ENCODE assay signal across 15 cellular contexts in the genomic region with DNA sequence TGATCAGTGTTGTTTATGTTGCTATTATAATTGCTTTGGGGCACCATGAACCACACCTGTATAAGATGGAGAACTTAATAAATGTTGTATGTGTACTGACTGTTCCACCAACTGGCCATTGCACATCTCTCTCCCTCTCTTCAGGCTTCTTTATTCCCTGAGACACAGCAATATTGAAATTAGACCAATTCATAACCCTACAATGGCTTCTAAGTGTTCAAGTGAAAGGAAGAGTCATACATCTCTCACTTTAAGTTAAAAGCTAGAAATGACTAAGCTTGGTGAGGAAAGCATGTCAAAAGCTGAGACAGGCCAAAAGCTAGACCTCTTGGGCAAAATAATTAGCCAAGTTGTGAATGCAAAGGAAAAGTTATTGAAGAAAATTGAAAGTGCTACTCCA.
A peak's percentile ranks its signal among the peaks of the same experiment; 100 is the strongest.
DNase-seq lines count a peak whose midpoint lies in the region; ATAC-seq and TF ChIP-seq lines count a peak whose summit lies in the region.
"Had no signal": no experiment of that assay in that cellular context is flagged by ENCODE, and none has a peak within 500 bp of the region (broad histone marks: within the 10 kb centered on the region; RNA-seq: fewer than 3 reads in every experiment).

No MANE protein-coding gene starts in this region.

- no peak for DNase-seq in activated CD4-positive, alpha-beta T cell treated with anti-CD3 and anti-CD28 coated beads for 36 hours
- no peak for DNase-seq in activated CD4-positive, alpha-beta T cell treated with anti-CD3 and anti-CD28 coated beads, Interleukin-2, amount 10 ng/mL, durations not matched to agents 7 days and 5 days
- DNase-seq in natural killer cell treated with Interleukin-12 subunit alpha and Interleukin-12 subunit beta and Interleukin-15 and Interleukin-18, amount 100 ng/mL, for 72 hours (ENCODE audit: low spot score), result no peak
- no peak for DNase-seq in natural killer cell
- DNase-seq: Caco-2; CD4-positive, CD25-positive, alpha-beta regulatory T cell; CD8-positive, alpha-beta T cell; DMS153; DND-41; GOT3; HFFc6 had no signal

- CTCF ChIA-PET in activated CD4-positive, alpha-beta T cell treated with anti-CD3 and anti-CD28 coated beads for 36 hours (lab: Charles Lee), result interaction anchor here (0.6 kb wide), 1 partner anchor 465 kb away, joined by 3 read pairs; no protein-coding TSS in a partner anchor
- CTCF ChIA-PET in activated CD4-positive, alpha-beta T cell treated with anti-CD3 and anti-CD28 coated beads, Interleukin-2, amount 10 ng/mL, durations not matched to agents 7 days and 5 days (lab: Charles Lee), result no interaction called here

- peaks cover 16% of the 10 kb centered on the region for H3K9me3 Mint-ChIP-seq in activated CD4-positive, alpha-beta T cell treated with anti-CD3 and anti-CD28 coated beads for 36 hours (ENCODE audit: low read depth)
- peaks cover 27% of the 10 kb centered on the region for H3K9me3 Mint-ChIP-seq in activated CD4-positive, alpha-beta T cell treated with anti-CD3 and anti-CD28 coated beads, Interleukin-2, amount 10 ng/mL, durations not matched to agents 7 days and 5 days
- H3K9me3 Mint-ChIP-seq in natural killer cell treated with Interleukin-12 subunit alpha and Interleukin-12 subunit beta and Interleukin-15 and Interleukin-18, amount 100 ng/mL, for 72 hours, result peaks cover 11% of the 10 kb centered on the region
- peaks cover 2 to 3% of the 10 kb centered on the region in 2 donors for H3K9me3 Mint-ChIP-seq in natural killer cell
- peaks cover 9% of the 10 kb centered on the region for H3K9me3 Mint-ChIP-seq in activated T-helper 17 cell treated with anti-CD3 and anti-CD28 coated beads, Interleukin-2, amount 50 U/mL, for 72 hours
- H3K9me3 Mint-ChIP-seq in stimulated activated memory B cell treated with anti-CD40 and anti-IgM and Interleukin-4, amounts not matched to agents 10 μg/mL and 1 μg/mL and 100 μg/mL, for 72 hours, result peaks cover 10% of the 10 kb centered on the region

- no peak for TF ChIP-seq CTCF in natural killer cell (IDR thresholded peaks at IDR 0.05)

- intact Hi-C loops in activated CD4-positive, alpha-beta T cell treated with anti-CD3 and anti-CD28 coated beads for 36 hours (cut with DNase I, micrococcal nuclease), result loop anchor here in 1 of 2 experiments (10.0 kb wide), 1 partner anchor 371 kb away; the partner anchor contains the start of gene RGS6
- intact Hi-C loops in natural killer cell (cut with micrococcal nuclease), result no loop called here

- H3K4me1 Mint-ChIP-seq in activated CD4-positive, alpha-beta T cell treated with anti-CD3 and anti-CD28 coated beads for 36 hours, result peaks cover 8% of the 10 kb centered on the region
- no peaks in the 10 kb centered on the region for H3K4me1 Mint-ChIP-seq in activated CD4-positive, alpha-beta T cell treated with anti-CD3 and anti-CD28 coated beads, Interleukin-2, amount 10 ng/mL, durations not matched to agents 7 days and 5 days
- peaks cover 21 to 22% of the 10 kb centered on the region in 2 donors for H3K4me1 Mint-ChIP-seq in natural killer cell treated with Interleukin-12 subunit alpha and Interleukin-12 subunit beta and Interleukin-15 and Interleukin-18, amount 100 ng/mL, for 72 hours (ENCODE audit: low read depth in 2 of 2)
- peaks cover 8 to 9% of the 10 kb centered on the region in 2 donors for H3K4me1 Mint-ChIP-seq in natural killer cell
- peaks cover 6% of the 10 kb centered on the region for H3K4me1 Mint-ChIP-seq in activated T-helper 17 cell treated with anti-CD3 and anti-CD28 coated beads, Interleukin-2, amount 50 U/mL, for 72 hours
- no peaks in the 10 kb centered on the region for H3K4me1 Mint-ChIP-seq in stimulated activated memory B cell treated with anti-CD40 and anti-IgM and Interleukin-4, amounts not matched to agents 10 μg/mL and 1 μg/mL and 100 μg/mL, for 72 hours
- H3K4me1 Mint-ChIP-seq: B cell; CD4-positive, CD25-positive, alpha-beta regulatory T cell had no signal

- H3K27ac Mint-ChIP-seq in activated CD4-positive, alpha-beta T cell treated with anti-CD3 and anti-CD28 coated beads for 36 hours, result no peak overlapping the region
- no peak overlapping the region for H3K27ac Mint-ChIP-seq in activated CD4-positive, alpha-beta T cell treated with anti-CD3 and anti-CD28 coated beads, Interleukin-2, amount 10 ng/mL, durations not matched to agents 7 days and 5 days
- H3K27ac Mint-ChIP-seq in natural killer cell treated with Interleukin-12 subunit alpha and Interleukin-12 subunit beta and Interleukin-15 and Interleukin-18, amount 100 ng/mL, for 72 hours, result peak overlapping the region; percentile 48 to 60
- H3K27ac Mint-ChIP-seq in natural killer cell, result no peak overlapping the region
- no peak overlapping the region for H3K27ac Mint-ChIP-seq in activated T-helper 17 cell treated with anti-CD3 and anti-CD28 coated beads, Interleukin-2, amount 50 U/mL, for 72 hours
- no peak overlapping the region for H3K27ac Mint-ChIP-seq in stimulated activated memory B cell treated with anti-CD40 and anti-IgM and Interleukin-4, amounts not matched to agents 10 μg/mL and 1 μg/mL and 100 μg/mL, for 72 hours
- H3K27ac Mint-ChIP-seq: B cell; CD4-positive, CD25-positive, alpha-beta regulatory T cell; CD8-positive, alpha-beta T cell; HFFc6 had no signal

- no peak overlapping the region for H3K4me3 Mint-ChIP-seq in activated CD4-positive, alpha-beta T cell treated with anti-CD3 and anti-CD28 coated beads for 36 hours
- no peak overlapping the region for H3K4me3 Mint-ChIP-seq in activated CD4-positive, alpha-beta T cell treated with anti-CD3 and anti-CD28 coated beads, Interleukin-2, amount 10 ng/mL, durations not matched to agents 7 days and 5 days
- H3K4me3 Mint-ChIP-seq in natural killer cell treated with Interleukin-12 subunit alpha and Interleukin-12 subunit beta and Interleukin-15 and Interleukin-18, amount 100 ng/mL, for 72 hours, result peak overlapping the region; percentile 54
- no peak overlapping the region for H3K4me3 Mint-ChIP-seq in natural killer cell
- no peak overlapping the region for H3K4me3 Mint-ChIP-seq in activated T-helper 17 cell treated with anti-CD3 and anti-CD28 coated beads, Interleukin-2, amount 50 U/mL, for 72 hours
- no peak overlapping the region for H3K4me3 Mint-ChIP-seq in stimulated activated memory B cell treated with anti-CD40 and anti-IgM and Interleukin-4, amounts not matched to agents 10 μg/mL and 1 μg/mL and 100 μg/mL, for 72 hours
- H3K4me3 Mint-ChIP-seq: B cell; CD4-positive, CD25-positive, alpha-beta regulatory T cell; CD8-positive, alpha-beta T cell; HFFc6 had no signal

- peak; percentile 70 for ATAC-seq in activated CD4-positive, alpha-beta T cell treated with anti-CD3 and anti-CD28 coated beads for 36 hours
- ATAC-seq in natural killer cell treated with Interleukin-12 subunit alpha and Interleukin-12 subunit beta and Interleukin-15 and Interleukin-18, amount 100 ng/mL, for 72 hours, result peak; percentile 65 to 69
- ATAC-seq in natural killer cell (no peak), HG02885 (IDR thresholded peaks at IDR 0.05; ENCODE audit: poor library complexity, unreplicated experiment) (no peak)
- ATAC-seq in activated T-helper 17 cell treated with anti-CD3 and anti-CD28 coated beads, Interleukin-2, amount 50 U/mL, for 72 hours (replicated peaks), result peak; percentile 70
- no peak for ATAC-seq in stimulated activated memory B cell treated with anti-CD40 and anti-IgM and Interleukin-4, amounts not matched to agents 10 μg/mL and 1 μg/mL and 100 μg/mL, for 72 hours
- ATAC-seq: CD8-positive, alpha-beta T cell had no signal

- H3K36me3 Mint-ChIP-seq in activated CD4-positive, alpha-beta T cell treated with anti-CD3 and anti-CD28 coated beads for 36 hours (ENCODE audit: low read depth), result no peaks in the 10 kb centered on the region
- H3K36me3 Mint-ChIP-seq in activated CD4-positive, alpha-beta T cell treated with anti-CD3 and anti-CD28 coated beads, Interleukin-2, amount 10 ng/mL, durations not matched to agents 7 days and 5 days (ENCODE audit: low read depth), result no peaks in the 10 kb centered on the region
- H3K36me3 Mint-ChIP-seq in natural killer cell treated with Interleukin-12 subunit alpha and Interleukin-12 subunit beta and Interleukin-15 and Interleukin-18, amount 100 ng/mL, for 72 hours, result peaks cover 13% of the 10 kb centered on the region
- no peaks in the 10 kb centered on the region for H3K36me3 Mint-ChIP-seq in natural killer cell
- no peaks in the 10 kb centered on the region for H3K36me3 Mint-ChIP-seq in activated T-helper 17 cell treated with anti-CD3 and anti-CD28 coated beads, Interleukin-2, amount 50 U/mL, for 72 hours (ENCODE audit: low read depth)
- H3K36me3 Mint-ChIP-seq in stimulated activated memory B cell treated with anti-CD40 and anti-IgM and Interleukin-4, amounts not matched to agents 10 μg/mL and 1 μg/mL and 100 μg/mL, for 72 hours, result no peaks in the 10 kb centered on the region
- H3K36me3 Mint-ChIP-seq: CD4-positive, CD25-positive, alpha-beta regulatory T cell; CD8-positive, alpha-beta T cell had no signal

- peaks cover 34% of the 10 kb centered on the region for H3K27me3 Mint-ChIP-seq in activated CD4-positive, alpha-beta T cell treated with anti-CD3 and anti-CD28 coated beads for 36 hours
- H3K27me3 Mint-ChIP-seq in activated CD4-positive, alpha-beta T cell treated with anti-CD3 and anti-CD28 coated beads, Interleukin-2, amount 10 ng/mL, durations not matched to agents 7 days and 5 days, result peaks cover 33% of the 10 kb centered on the region
- H3K27me3 Mint-ChIP-seq in natural killer cell treated with Interleukin-12 subunit alpha and Interleukin-12 subunit beta and Interleukin-15 and Interleukin-18, amount 100 ng/mL, for 72 hours, result peaks cover 25 to 39% of the 10 kb centered on the region in 2 donors
- H3K27me3 Mint-ChIP-seq in natural killer cell (ENCODE audit: low read depth in 2 of 2), result peaks cover 11 to 12% of the 10 kb centered on the region in 2 donors
- H3K27me3 Mint-ChIP-seq in activated T-helper 17 cell treated with anti-CD3 and anti-CD28 coated beads, Interleukin-2, amount 50 U/mL, for 72 hours, result peaks cover 51% of the 10 kb centered on the region
- peaks cover 62% of the 10 kb centered on the region for H3K27me3 Mint-ChIP-seq in stimulated activated memory B cell treated with anti-CD40 and anti-IgM and Interleukin-4, amounts not matched to agents 10 μg/mL and 1 μg/mL and 100 μg/mL, for 72 hours

- POLR2A ChIA-PET in activated CD4-positive, alpha-beta T cell treated with anti-CD3 and anti-CD28 coated beads for 36 hours (lab: Charles Lee), result no interaction called here
- POLR2A ChIA-PET in activated CD4-positive, alpha-beta T cell treated with anti-CD3 and anti-CD28 coated beads, Interleukin-2, amount 10 ng/mL, durations not matched to agents 7 days and 5 days (lab: Charles Lee), result no interaction called here

Comparison
In these comparisons a context has a peak if more than half of its experiments do, and no peak if none do; other contexts are left out.
1. ATAC-seq: peak in activated CD4-positive, alpha-beta T cell treated with anti-CD3 and anti-CD28 coated beads for 36 hours (single experiment), natural killer cell treated with Interleukin-12 subunit alpha and Interleukin-12 subunit beta and Interleukin-15 and Interleukin-18, amount 100 ng/mL, for 72 hours (2 of 2) and activated T-helper 17 cell treated with anti-CD3 and anti-CD28 coated beads, Interleukin-2, amount 50 U/mL, for 72 hours (single experiment); none in natural killer cell (0 of 3), stimulated activated memory B cell treated with anti-CD40 and anti-IgM and Interleukin-4, amounts not matched to agents 10 μg/mL and 1 μg/mL and 100 μg/mL, for 72 hours (single experiment) and HG02885 (single experiment).
2. H3K27ac Mint-ChIP-seq: peak in natural killer cell treated with Interleukin-12 subunit alpha and Interleukin-12 subunit beta and Interleukin-15 and Interleukin-18, amount 100 ng/mL, for 72 hours (2 of 2); none in activated CD4-positive, alpha-beta T cell treated with anti-CD3 and anti-CD28 coated beads for 36 hours (single experiment), activated CD4-positive, alpha-beta T cell treated with anti-CD3 and anti-CD28 coated beads, Interleukin-2, amount 10 ng/mL, durations not matched to agents 7 days and 5 days (single experiment), natural killer cell (0 of 2), activated T-helper 17 cell treated with anti-CD3 and anti-CD28 coated beads, Interleukin-2, amount 50 U/mL, for 72 hours (single experiment) and stimulated activated memory B cell treated with anti-CD40 and anti-IgM and Interleukin-4, amounts not matched to agents 10 μg/mL and 1 μg/mL and 100 μg/mL, for 72 hours (single experiment).